In genomic region chr2:141810148-141810547, GRCh38 we compare ENCODE assay signal across 23 cellular contexts.
DNase-seq lines count a peak whose midpoint lies in the region; ATAC-seq, FAIRE-seq and TF ChIP-seq lines count a peak whose summit lies in the region.
"Had no signal": no experiment of that assay in that cellular context is flagged by ENCODE, and none has a peak within 500 bp of the region (broad histone marks: within the 10 kb centered on the region; RNA-seq: fewer than 3 reads in every experiment).

No MANE protein-coding gene starts in this region.

- no peak overlapping the region for H3K27ac ChIP-seq in HepG2 (ENCODE audit: extremely low read length, insufficient read depth, low read length)
- no peak overlapping the region for H3K27ac ChIP-seq in right lobe of liver
- H3K27ac ChIP-seq in H1 (ENCODE audit: low read depth, low read length), result no peak overlapping the region
- H3K27ac ChIP-seq: 22Rv1; BLaER1 treated with 17β-estradiol and CSF1 and Interleukin-3, amounts not matched to agents 10 nM and 100 nM had no signal

- no peak overlapping the region for H3K18ac ChIP-seq in H1 (ENCODE audit: extremely low read depth, low read length)

- no peak overlapping the region for H2BK5ac ChIP-seq in H1 (ENCODE audit: low read depth, low read length)

- peaks cover 7% of the 10 kb centered on the region for H3K4me1 Mint-ChIP-seq in WTC11
- H3K4me1 Mint-ChIP-seq: CD14-positive monocyte; CD8-positive, alpha-beta memory T cell; GM23338 had no signal

- H4K8ac ChIP-seq in H1 (ENCODE audit: extremely low read depth, insufficient read depth, low read length), result no peak overlapping the region

- no peak overlapping the region for H4K5ac ChIP-seq in H1 (ENCODE audit: insufficient read length, low read depth, low read length)

- H3K4me2 ChIP-seq in HepG2 (ENCODE audit: low read depth, low read length), result no peak overlapping the region
- H3K4me2 ChIP-seq in H1 (ENCODE audit: insufficient read depth in 1 of 2, low read depth in 2 of 2, low read length in 2 of 2), result no peak overlapping the region
- H3K4me2 ChIP-seq: BLaER1 treated with 17β-estradiol and CSF1 and Interleukin-3, amounts not matched to agents 10 nM and 100 nM; GM23338 had no signal

- H3K27ac Mint-ChIP-seq in WTC11, result no peak overlapping the region
- H3K27ac Mint-ChIP-seq: CD14-positive monocyte; CD4-positive, alpha-beta T cell; CD8-positive, alpha-beta memory T cell; GM23338; HFFc6 had no signal

- H3K4ac ChIP-seq in H1 (replicated peaks; ENCODE audit: insufficient read length, low read depth, low read length), result no peak overlapping the region

- in situ Hi-C loops in HepG2 (cut with HindIII; ENCODE audit: extremely low pct_ligation_motif_present, low pct_unique_long_range_greater_than_20kb), result no loop called here

- H3K23ac ChIP-seq in H1 (ENCODE audit: insufficient read length), result no peak overlapping the region

- no peak overlapping the region for H2BK15ac ChIP-seq in H1 (ENCODE audit: low read length)

- H2AK5ac ChIP-seq in H1 (ENCODE audit: low read depth, low read length), result no peak overlapping the region

- TF ChIP-seq CTCF in HepG2 (CRISPR knock-in tag; IDR thresholded peaks at IDR 0.05), result no peak
- TF ChIP-seq CTCF in right lobe of liver (IDR thresholded peaks at IDR 0.05), result no peak
- no peak for TF ChIP-seq CTCF in WTC11 (IDR thresholded peaks at IDR 0.05)
- no peak for TF ChIP-seq CTCF in H1 (IDR thresholded peaks at IDR 0.05; ENCODE audit: control extremely low read depth in 1 of 3, insufficient read depth in 1 of 3, low read depth in 1 of 3, low read length in 3 of 3)

- H3K9me3 ChIP-seq in HepG2 (ENCODE audit: low read length) (peaks cover 13% of the 10 kb centered on the region), right lobe of liver (no peaks in the 10 kb centered on the region), H1 (ENCODE audit: insufficient read depth in 2 of 2, low read depth in 1 of 2, low read length in 1 of 2) (no peaks in the 10 kb centered on the region)
- H3K9me3 ChIP-seq: BE2C, HAP-1 had no signal

- TF ChIP-seq POLR2A in HepG2 (IDR thresholded peaks at IDR 0.05; ENCODE audit: insufficient read depth in 1 of 2, low read depth in 2 of 2, low read length in 2 of 2) (no peak), right lobe of liver (IDR thresholded peaks at IDR 0.05) (no peak), H1 (IDR thresholded peaks at IDR 0.05; ENCODE audit: control extremely low read depth in 1 of 2, low read depth in 2 of 2, low read length in 2 of 2) (no peak)

- no peak overlapping the region for H4K91ac ChIP-seq in H1 (replicated peaks; ENCODE audit: insufficient read length, low read length)

- H2BK12ac ChIP-seq in H1 (ENCODE audit: low read depth, low read length), result no peak overlapping the region

- H2BK120ac ChIP-seq in H1 (replicated peaks; ENCODE audit: low read depth, low read length), result no peak overlapping the region

- no peak for ATAC-seq in HepG2
- ATAC-seq in right lobe of liver, result no peak
- ATAC-seq in WTC11, result no peak
- ATAC-seq: GM23338 had no signal

- H3K79me1 ChIP-seq in H1 (ENCODE audit: low read depth, low read length), result no peaks in the 10 kb centered on the region

- DNase-seq in HepG2 (ENCODE audit: low spot score) (no peak), right lobe of liver (no peak), WTC11 (ENCODE audit: low spot score) (no peak), H1 (ENCODE audit: low read depth in 1 of 2, low spot score in 2 of 2) (no peak), SKM-1 (lab: John Stamatoyannopoulos, UW; ENCODE audit: unreplicated experiment) (no peak), mesenteric fat pad (ENCODE audit: low spot score) (no peak)
- DNase-seq: AML-193; BE2C; Calu3; CD4-positive, alpha-beta T cell; CD8-positive, alpha-beta memory T cell; COR-L47; DMS53; DMS79 treated with DMSO at 0.1 percent for 48 hours; HFFc6 had no signal

- CTCF ChIA-PET in HepG2 (lab: Yijun Ruan, JAX; ENCODE audit: low intra/inter-chr PET ratio, low total read pairs), result no interaction called here
- CTCF ChIA-PET in WTC11 (lab: Charles Lee), result no interaction called here
- CTCF ChIA-PET in H1 (lab: Charles Lee; ENCODE audit: partially characterized antibody), result no interaction called here

- H4K20me1 ChIP-seq in HepG2 (ENCODE audit: insufficient read depth, low read length) (no peaks in the 10 kb centered on the region), H1 (replicated peaks in 1 of 2; ENCODE audit: control insufficient read depth in 1 of 2, insufficient read depth in 2 of 2, low read length in 2 of 2) (no peaks in the 10 kb centered on the region)
- H4K20me1 ChIP-seq: BLaER1 treated with 17β-estradiol and CSF1 and Interleukin-3, amounts not matched to agents 10 nM and 100 nM had no signal

- peaks cover 20% of the 10 kb centered on the region for H3K36me3 Mint-ChIP-seq in WTC11
- H3K36me3 Mint-ChIP-seq: CD14-positive monocyte; CD8-positive, alpha-beta memory T cell had no signal

- intact Hi-C loops in HepG2 (cut with micrococcal nuclease; ENCODE audit: unreplicated experiment) (no loop called here), right lobe of liver (cut with DNase I) (no loop called here)

- no peaks in the 10 kb centered on the region for H3K27me3 ChIP-seq in HepG2 (ENCODE audit: control insufficient read depth in 1 of 2, insufficient read depth in 2 of 2, low read length in 2 of 2)
- no peaks in the 10 kb centered on the region for H3K27me3 ChIP-seq in right lobe of liver
- no peaks in the 10 kb centered on the region for H3K27me3 ChIP-seq in H1 (replicated peaks in 1 of 4; ENCODE audit: control insufficient read depth in 3 of 4, extremely low read depth in 1 of 4, insufficient read depth in 3 of 4, low read length in 3 of 4)
- H3K27me3 ChIP-seq: BE2C; BLaER1 treated with 17β-estradiol and CSF1 and Interleukin-3, amounts not matched to agents 10 nM and 100 nM had no signal

- H3K79me2 ChIP-seq in HepG2 (ENCODE audit: insufficient read depth, low read length), result no peaks in the 10 kb centered on the region
- no peaks in the 10 kb centered on the region for H3K79me2 ChIP-seq in H1 (ENCODE audit: control insufficient read depth in 1 of 2, insufficient read depth in 2 of 2, low read length in 2 of 2)

- no peak for TF ChIP-seq RAD21 in HepG2 (CRISPR knock-in tag; IDR thresholded peaks at IDR 0.05)
- no peak for TF ChIP-seq RAD21 in H1 (IDR thresholded peaks at IDR 0.05 in 1 of 2, conservative IDR thresholded peaks at IDR 0.05 in 1 of 2; ENCODE audit: low read depth in 2 of 2, low read length in 2 of 2)

- H3K23me2 ChIP-seq in H1 (ENCODE audit: low read depth, low read length), result no peaks in the 10 kb centered on the region

- no peak overlapping the region for H2BK20ac ChIP-seq in H1 (ENCODE audit: low read length)

- H3K36me3 ChIP-seq in HepG2 (replicated peaks in 1 of 2; ENCODE audit: control insufficient read depth in 1 of 2, insufficient read depth in 2 of 2, low read length in 2 of 2), result no peaks in the 10 kb centered on the region
- no peaks in the 10 kb centered on the region for H3K36me3 ChIP-seq in right lobe of liver
- no peaks in the 10 kb centered on the region for H3K36me3 ChIP-seq in H1 (ENCODE audit: control insufficient read depth in 2 of 4, insufficient read depth in 4 of 4, low read length in 3 of 4)
- H3K36me3 ChIP-seq: BE2C; BLaER1 treated with 17β-estradiol and CSF1 and Interleukin-3, amounts not matched to agents 10 nM and 100 nM; HAP-1 had no signal

- TF ChIP-seq EP300 in HepG2 (IDR thresholded peaks at IDR 0.05; ENCODE audit: low read depth in 2 of 2, low read length in 2 of 2) (no peak), HepG2 (CRISPR knock-in tag; IDR thresholded peaks at IDR 0.05; ENCODE audit: borderline replicate concordance) (no peak), H1 (IDR thresholded peaks at IDR 0.05; ENCODE audit: borderline replicate concordance in 1 of 2, low read depth in 2 of 2, low read length in 2 of 2) (no peak)

- H3K27me3 Mint-ChIP-seq in WTC11 (ENCODE audit: low read depth), result no peaks in the 10 kb centered on the region
- H3K27me3 Mint-ChIP-seq: CD4-positive, alpha-beta T cell; CD8-positive, alpha-beta memory T cell had no signal

- H3K9ac ChIP-seq in HepG2 (ENCODE audit: insufficient read depth, low read depth, low read length) (no peak overlapping the region), H1 (replicated peaks in 1 of 4; ENCODE audit: extremely low read depth in 1 of 4, low read depth in 3 of 4, low read length in 3 of 4) (no peak overlapping the region)
- H3K9ac ChIP-seq: BLaER1 treated with 17β-estradiol and CSF1 and Interleukin-3, amounts not matched to agents 10 nM and 100 nM had no signal

- no peak overlapping the region for H2AFZ ChIP-seq in HepG2 (ENCODE audit: low read length)
- peak overlapping the region; percentile 63; the same call in 1 of the 2 replicates for H2AFZ ChIP-seq in H1 (ENCODE audit: low read length)
- H2AFZ ChIP-seq: GM23338 had no signal

- 6% methylated on average over 7 of the region's 7 CpGs for WGBS in HepG2 (ENCODE audit: low lambda C conversion rate)
- WGBS in right lobe of liver (ENCODE audit: insufficient coverage, low coverage, low lambda C conversion rate, missing lambda C conversion rate), result 46% methylated on average over 7 of the region's 7 CpGs
- WGBS in H1 (ENCODE audit: extremely low coverage in 1 of 2, insufficient coverage in 1 of 2, insufficient read length in 1 of 2, insufficient replicate concordance in 2 of 2, low coverage in 1 of 2, low lambda C conversion rate in 2 of 2, missing lambda C conversion rate in 1 of 2), 2 experiments, result 85% methylated on average over 7 of the region's 7 CpGs; no CpG with 5 or more reads in 1 of the 2 experiments

- H3K4me3 Mint-ChIP-seq in WTC11, result no peak overlapping the region
- H3K4me3 Mint-ChIP-seq: CD14-positive monocyte; CD4-positive, alpha-beta T cell; CD8-positive, alpha-beta memory T cell; GM23338; HFFc6 had no signal

- no peak for FAIRE-seq in HepG2 (lab: Jason Lieb, UNC)
- FAIRE-seq in H1 (lab: Jason Lieb, UNC), result no peak
- FAIRE-seq: A204.1, G401.6, H54 had no signal

- peaks cover 27% of the 10 kb centered on the region for H3K9me3 Mint-ChIP-seq in WTC11

- H3K4me3 ChIP-seq in HepG2 (replicated peaks in 1 of 3; ENCODE audit: insufficient read depth in 1 of 3, low read depth in 2 of 3, low read length in 3 of 3) (no peak overlapping the region), right lobe of liver (no peak overlapping the region), H1 (ENCODE audit: extremely low read depth in 1 of 4, insufficient read depth in 2 of 4, low read depth in 3 of 4, low read length in 4 of 4) (no peak overlapping the region)
- H3K4me3 ChIP-seq: BLaER1 treated with 17β-estradiol and CSF1 and Interleukin-3, amounts not matched to agents 10 nM and 100 nM; GM23338; HAP-1 had no signal

- H3K4me1 ChIP-seq in HepG2 (ENCODE audit: insufficient read depth, low read length) (no peaks in the 10 kb centered on the region), right lobe of liver (no peaks in the 10 kb centered on the region), H1 (replicated peaks in 1 of 4; ENCODE audit: control insufficient read depth in 3 of 4, insufficient read depth in 4 of 4, low read length in 3 of 4) (0 out of 7 replicates have a peak, but pooled peaks cover 0 to 2% (median 0%) of the 10 kb centered on the region in 4 experiments)
- H3K4me1 ChIP-seq: BE2C, HAP-1 had no signal

- POLR2A ChIA-PET in HepG2 (lab: Yijun Ruan, JAX) (no interaction called here), WTC11 (lab: Charles Lee) (no interaction called here), H1 (lab: Charles Lee; ENCODE audit: partially characterized antibody) (no interaction called here)

- H3K14ac ChIP-seq in H1 (ENCODE audit: insufficient read length), result no peak overlapping the region

- H3K56ac ChIP-seq in H1 (replicated peaks; ENCODE audit: insufficient read length, low read depth, low read length), result no peak overlapping the region

- no TSS peak for BruUV-seq in HepG2 (replicated peaks; lab: Mats Ljungman, UMichigan)
